In genomic region chr1:101247404-101248287, GRCh38 we compare ENCODE assay signal across 9 cellular contexts. TPM values are rescaled to one million over a fixed set of nuclear protein-coding genes. Genes with fewer than 3 reads are reported as not detected.
A peak's percentile ranks its signal among the peaks of the same experiment; 100 is the strongest.
DNase-seq lines count a peak whose midpoint lies in the region; ATAC-seq and TF ChIP-seq lines count a peak whose summit lies in the region.
"Had no signal": no experiment of that assay in that cellular context is flagged by ENCODE, and none has a peak within 500 bp of the region (broad histone marks: within the 10 kb centered on the region; RNA-seq: fewer than 3 reads in every experiment).

No MANE protein-coding gene starts in this region.

- H3K27me3 Mint-ChIP-seq in activated naive CD8-positive, alpha-beta T cell treated with anti-CD3 and anti-CD28 coated beads for 36 hours = no peaks in the 10 kb centered on the region

- H3K4me1 Mint-ChIP-seq in activated naive CD8-positive, alpha-beta T cell treated with anti-CD3 and anti-CD28 coated beads for 36 hours = peaks cover 45% of the 10 kb centered on the region

- H3K4me3 Mint-ChIP-seq in activated naive CD8-positive, alpha-beta T cell treated with anti-CD3 and anti-CD28 coated beads for 36 hours = no peak overlapping the region

- TF ChIP-seq CTCF in GM12875 (IDR thresholded peaks at IDR 0.05; ENCODE audit: borderline replicate concordance, insufficient read depth, low read depth, low read length) = no peak

- peaks cover 8% of the 10 kb centered on the region for H3K9me3 Mint-ChIP-seq in activated naive CD8-positive, alpha-beta T cell treated with anti-CD3 and anti-CD28 coated beads for 36 hours

- peak overlapping the region; percentile 23 for H3K4me3 ChIP-seq in GM12875 (ENCODE audit: low read depth, low read length)

- H3K36me3 Mint-ChIP-seq in activated naive CD8-positive, alpha-beta T cell treated with anti-CD3 and anti-CD28 coated beads for 36 hours = peaks cover 17% of the 10 kb centered on the region

- DNase-seq in activated naive CD8-positive, alpha-beta T cell treated with anti-CD3 and anti-CD28 coated beads for 36 hours = no peak
- DNase-seq in NCI-H526 treated with DMSO at 0.1 percent for 48 hours (lab: John Stamatoyannopoulos, UW) = no peak
- no peak for DNase-seq in NCI-H1092 treated with DMSO at 0.1 percent for 48 hours (lab: John Stamatoyannopoulos, UW)
- no peak for DNase-seq in SW480 (ENCODE audit: low spot score)
- DNase-seq: activated effector memory CD4-positive, alpha-beta T cell treated with Interleukin-2 at 50 U/mL for 16 hours had no signal

- ATAC-seq in GM19463 (IDR thresholded peaks at IDR 0.05; ENCODE audit: unreplicated experiment) (peak; percentile 94), HG03066 (IDR thresholded peaks at IDR 0.05; ENCODE audit: low read depth, unreplicated experiment) (peak; percentile 97)
- ATAC-seq in activated CD4-positive, CD25-positive, alpha-beta regulatory T cell treated with anti-CD3 and anti-CD28 coated beads, Interleukin-2, amount 50 U/mL, for 24 hours = no peak

- peak overlapping the region; percentile 11 for H3K27ac Mint-ChIP-seq in activated naive CD8-positive, alpha-beta T cell treated with anti-CD3 and anti-CD28 coated beads for 36 hours

RNA-seq across cellular contexts. Expression of gene S1PR1, which starts 10.8 kb away (rescaled TPM):
- 10 to 100 TPM; 72.6 to 75.9 TPM for total RNA-seq in activated naive CD8-positive, alpha-beta T cell treated with anti-CD3 and anti-CD28 coated beads for 36 hours

Comparison
In these comparisons a context has a peak if more than half of its experiments do, and no peak if none do; other contexts are left out.
1. ATAC-seq: peak in GM19463 (single experiment) and HG03066 (single experiment); none in activated CD4-positive, CD25-positive, alpha-beta regulatory T cell treated with anti-CD3 and anti-CD28 coated beads, Interleukin-2, amount 50 U/mL, for 24 hours (0 of 2).